In genomic region chr21:46323227-46323709, GRCh38 we compare ENCODE assay signal across 1 cellular context.
TF ChIP-seq lines count a peak whose summit lies in the region.

No MANE protein-coding gene starts in this region.

TF ChIP-seq in HepG2, 621 proteins besides CTCF, POLR2A, EP300 and RAD21 (continues in another document):
- TF ChIP-seq NAIF1 (CRISPR knock-in tag; IDR thresholded peaks at IDR 0.05; ENCODE audit: borderline replicate concordance) (no peak), ZNF318 (CRISPR knock-in tag; IDR thresholded peaks at IDR 0.05) (no peak), PRDM4 (CRISPR knock-in tag; IDR thresholded peaks at IDR 0.05; ENCODE audit: borderline replicate concordance) (no peak), HIC2 (CRISPR knock-in tag; IDR thresholded peaks at IDR 0.05; ENCODE audit: low read depth) (no peak), ZNF839 (CRISPR knock-in tag; IDR thresholded peaks at IDR 0.05; ENCODE audit: borderline replicate concordance) (no peak), HNRNPUL1 (IDR thresholded peaks at IDR 0.05; ENCODE audit: low read depth, low read length) (no peak), CEBPG (CRISPR knock-in tag; IDR thresholded peaks at IDR 0.05) (no peak), CBX1 (IDR thresholded peaks at IDR 0.05; ENCODE audit: low read depth) (no peak), ATF2 (CRISPR knock-in tag; IDR thresholded peaks at IDR 0.05) (no peak), GLMP (CRISPR knock-in tag; IDR thresholded peaks at IDR 0.05; ENCODE audit: borderline replicate concordance) (no peak), TCF12 (IDR thresholded peaks at IDR 0.05) (no peak), TCF12 (CRISPR knock-in tag; IDR thresholded peaks at IDR 0.05) (no peak; the same call in 1 of the 2 replicates), ZNF513 (CRISPR knock-in tag; conservative IDR thresholded peaks at IDR 0.05) (no peak), MTF1 (CRISPR knock-in tag; IDR thresholded peaks at IDR 0.05) (no peak), KDM4B (CRISPR knock-in tag; IDR thresholded peaks at IDR 0.05) (no peak), HBP1 (CRISPR knock-in tag; IDR thresholded peaks at IDR 0.05; ENCODE audit: low read depth) (no peak), ZFP41 (CRISPR knock-in tag; IDR thresholded peaks at IDR 0.05; ENCODE audit: borderline replicate concordance) (0 out of 2 replicates have a peak, but pooled peaks have one; percentile 33), ZBTB10 (CRISPR knock-in tag; IDR thresholded peaks at IDR 0.05; ENCODE audit: borderline replicate concordance) (no peak), ZNF446 (CRISPR knock-in tag; IDR thresholded peaks at IDR 0.05) (peak; percentile 15; the same call in 1 of the 2 replicates), SNAPC4 (CRISPR knock-in tag; IDR thresholded peaks at IDR 0.05) (0 out of 2 replicates have a peak, but pooled peaks have one; percentile 1), ZNF782 (CRISPR knock-in tag; IDR thresholded peaks at IDR 0.05; ENCODE audit: borderline replicate concordance) (no peak), ZNF660 (CRISPR knock-in tag; IDR thresholded peaks at IDR 0.05; ENCODE audit: borderline replicate concordance, low read depth) (no peak), HOXD1 (CRISPR knock-in tag; IDR thresholded peaks at IDR 0.05) (no peak; the same call in 1 of the 2 replicates), NKX3-1 (CRISPR knock-in tag; IDR thresholded peaks at IDR 0.05) (0 out of 2 replicates have a peak, but pooled peaks have one; percentile 1), ZKSCAN1 (IDR thresholded peaks at IDR 0.05; ENCODE audit: low read length) (no peak)
